In the genomic region with DNA sequence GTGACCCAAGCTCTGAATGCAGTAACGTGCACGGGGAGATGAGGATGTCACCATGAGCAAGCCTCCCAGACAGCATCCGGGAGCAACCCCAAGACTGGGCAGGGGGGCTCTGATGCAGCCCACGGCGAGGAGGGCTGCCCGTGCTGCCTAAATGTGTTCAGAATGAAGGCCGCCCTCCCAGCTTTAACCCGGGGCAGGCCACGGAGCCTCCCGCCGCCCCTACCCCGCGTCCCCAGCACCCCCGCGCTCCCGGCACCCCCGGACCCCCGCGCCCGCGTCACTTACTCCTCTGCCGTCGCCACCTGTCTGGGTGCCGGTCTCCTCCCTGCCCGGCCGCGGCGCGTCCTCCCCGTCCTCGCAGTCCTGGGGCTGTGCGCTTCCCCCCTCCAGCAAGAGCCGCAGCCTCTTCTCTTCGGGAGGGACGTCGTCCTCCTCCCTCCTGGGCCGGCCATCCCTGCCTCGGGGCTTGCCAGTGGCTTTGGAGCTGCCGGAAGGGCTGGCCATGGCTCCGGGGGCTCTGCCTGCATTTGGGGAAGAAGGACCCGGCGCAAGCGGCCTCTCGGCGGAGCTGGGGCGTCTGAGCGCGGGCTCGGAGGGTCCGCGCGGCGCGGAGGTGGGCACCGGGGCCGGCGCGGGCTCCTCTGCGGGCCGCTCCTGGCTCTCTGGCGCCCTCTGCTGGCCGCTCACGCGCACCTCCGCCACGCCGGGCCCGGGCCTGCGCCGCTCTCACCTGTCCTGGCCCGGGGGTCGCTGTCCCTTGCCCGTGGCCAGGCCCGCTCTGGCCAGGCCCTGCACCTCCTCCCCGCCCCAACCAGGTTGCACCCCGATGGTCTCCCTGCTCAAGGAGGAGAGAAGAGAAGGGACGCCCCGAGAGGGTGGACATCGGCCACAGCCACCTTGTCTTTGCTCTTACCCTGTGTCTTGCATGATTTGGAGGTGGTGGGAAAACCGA, we compare ENCODE assay signal across 8 cellular contexts. TPM values are rescaled to one million over a fixed set of nuclear protein-coding genes. Genes with fewer than 3 reads are reported as not detected.
A peak's percentile ranks its signal among the peaks of the same experiment; 100 is the strongest.
DNase-seq lines count a peak whose midpoint lies in the region; FAIRE-seq and TF ChIP-seq lines count a peak whose summit lies in the region.
"Not testable (repeated sequence)": the region's sequence is repeated elsewhere in the genome, so short reads cannot be mapped to it uniquely, and the experiment has no call there.

No MANE protein-coding gene starts in this region.

- H4K8ac ChIP-seq in mesenchymal stem cell (ENCODE audit: low read length), result not testable (repeated sequence)

- not testable (repeated sequence) for TF ChIP-seq POLR2A in GM12892 (IDR thresholded peaks at IDR 0.05; ENCODE audit: low read depth, low read length)

- 5% methylated on average over 34 of the region's 80 CpGs for WGBS in mesenchymal stem cell

- CTCF ChIA-PET in activated naive CD4-positive, alpha-beta T cell treated with anti-CD3 and anti-CD28 coated beads for 36 hours (lab: Charles Lee), result interaction anchor here (1.8 kb wide), 1 partner anchor 85 kb away, joined by 5 read pairs; no protein-coding TSS in a partner anchor

- H4K91ac ChIP-seq in mesenchymal stem cell (ENCODE audit: low read length), result not testable (repeated sequence)

- DNase-seq in GM12892 (ENCODE audit: insufficient read length), result peak; percentile 66
- DNase-seq in NCI-H1105 treated with DMSO at 0.1 percent for 48 hours (lab: John Stamatoyannopoulos, UW), result peak; percentile 39
- peak; percentile 68 for DNase-seq in activated naive CD4-positive, alpha-beta T cell treated with anti-CD3 and anti-CD28 coated beads for 36 hours
- peak; percentile 1 for DNase-seq in fibroblast of mammary gland (ENCODE audit: low read depth)
- peak; percentile 27 for DNase-seq in mesenchymal stem cell
- DNase-seq in stimulated activated CD4-positive, alpha-beta T cell treated with anti-CD3 and anti-CD28 coated beads, Interleukin-2, amount 100 ng/mL, for 24 hours, result peak; percentile 78 to 80

- H3K9me3 Mint-ChIP-seq in T-helper 1 cell treated with Interleukin-12 subunit alpha and Interleukin-12 subunit beta and Interleukin-4 antibody, amounts not matched to agents 30 μg/mL and 1 μg/mL, for 36 hours; activated naive CD4-positive, alpha-beta T cell treated with anti-CD3 and anti-CD28 coated beads for 36 hours: not testable (repeated sequence)

- intact Hi-C loops in activated naive CD4-positive, alpha-beta T cell treated with anti-CD3 and anti-CD28 coated beads for 36 hours (cut with micrococcal nuclease), result loop anchor here (1.0 to 5.0 kb wide), 3 partner anchors 56 to 824 kb away; a partner anchor contains a TSS

- H3K27ac ChIP-seq in ACC112 (ENCODE audit: low read depth, low read length); mesenchymal stem cell (ENCODE audit: low read length, poor library complexity, severe bottlenecking): not testable (repeated sequence)

- H2BK120ac ChIP-seq in mesenchymal stem cell (ENCODE audit: low read depth, low read length), result not testable (repeated sequence)

- H3K79me1 ChIP-seq in mesenchymal stem cell (replicated peaks; ENCODE audit: low read length, poor library complexity, severe bottlenecking), result not testable (repeated sequence)

- not testable (repeated sequence) for H3K18ac ChIP-seq in mesenchymal stem cell (ENCODE audit: low read depth in 1 of 2, low read length in 2 of 2)

- not testable (repeated sequence) for H3K9ac ChIP-seq in mesenchymal stem cell (ENCODE audit: low read length)

- TF ChIP-seq CTCF in fibroblast of mammary gland (conservative IDR thresholded peaks at IDR 0.05; ENCODE audit: control insufficient read depth, insufficient read depth, low read depth, low read length), result not testable (repeated sequence)

- H3K9me3 ChIP-seq in mesenchymal stem cell (ENCODE audit: control insufficient read depth, low read length), result not testable (repeated sequence)

- H3K27ac Mint-ChIP-seq in T-helper 1 cell treated with Interleukin-12 subunit alpha and Interleukin-12 subunit beta and Interleukin-4 antibody, amounts not matched to agents 30 μg/mL and 1 μg/mL, for 36 hours; activated naive CD4-positive, alpha-beta T cell treated with anti-CD3 and anti-CD28 coated beads for 36 hours: not testable (repeated sequence)

- not testable (repeated sequence) for H3K4ac ChIP-seq in mesenchymal stem cell (ENCODE audit: low read depth in 1 of 2, low read length in 2 of 2)

- H3K36me3 ChIP-seq in ACC112 (ENCODE audit: insufficient read depth, low read length); mesenchymal stem cell (ENCODE audit: control insufficient read depth in 1 of 2, insufficient read depth in 2 of 2, low read depth in 1 of 2, low read length in 2 of 2): not testable (repeated sequence)

- not testable (repeated sequence) for FAIRE-seq in GM12892 (lab: Jason Lieb, UNC)

- not testable (repeated sequence) for H3K36me3 Mint-ChIP-seq in T-helper 1 cell treated with Interleukin-12 subunit alpha and Interleukin-12 subunit beta and Interleukin-4 antibody, amounts not matched to agents 30 μg/mL and 1 μg/mL, for 36 hours (ENCODE audit: low read depth); activated naive CD4-positive, alpha-beta T cell treated with anti-CD3 and anti-CD28 coated beads for 36 hours (ENCODE audit: low read depth)

- H2AFZ ChIP-seq in ACC112 (ENCODE audit: low read length, unreplicated experiment); mesenchymal stem cell (ENCODE audit: low read depth, low read length): not testable (repeated sequence)

- not testable (repeated sequence) for H2BK15ac ChIP-seq in mesenchymal stem cell (ENCODE audit: low read depth, poor library complexity, severe bottlenecking)

- not testable (repeated sequence) for H2BK5ac ChIP-seq in mesenchymal stem cell (ENCODE audit: low read depth, low read length, poor library complexity, severe bottlenecking)

- H3K4me3 Mint-ChIP-seq in T-helper 1 cell treated with Interleukin-12 subunit alpha and Interleukin-12 subunit beta and Interleukin-4 antibody, amounts not matched to agents 30 μg/mL and 1 μg/mL, for 36 hours, result peak overlapping the region; percentile 63
- H3K4me3 Mint-ChIP-seq in activated naive CD4-positive, alpha-beta T cell treated with anti-CD3 and anti-CD28 coated beads for 36 hours, result peak overlapping the region; percentile 59

- peaks cover 15% of the 10 kb centered on the region for H3K27me3 Mint-ChIP-seq in T-helper 1 cell treated with Interleukin-12 subunit alpha and Interleukin-12 subunit beta and Interleukin-4 antibody, amounts not matched to agents 30 μg/mL and 1 μg/mL, for 36 hours (ENCODE audit: low read depth)
- H3K27me3 Mint-ChIP-seq in activated naive CD4-positive, alpha-beta T cell treated with anti-CD3 and anti-CD28 coated beads for 36 hours (ENCODE audit: low read depth), result not testable (repeated sequence)

- H2BK12ac ChIP-seq in mesenchymal stem cell (ENCODE audit: low read length in 2 of 2), result not testable (repeated sequence)

- H3K27me3 ChIP-seq in ACC112 (ENCODE audit: insufficient read depth, low read length); mesenchymal stem cell (ENCODE audit: control insufficient read depth in 1 of 2, insufficient read depth in 1 of 2, low read length in 2 of 2): not testable (repeated sequence)

- H3K14ac ChIP-seq in mesenchymal stem cell (ENCODE audit: low read length in 2 of 2), result not testable (repeated sequence)

- not testable (repeated sequence) for H2AK5ac ChIP-seq in mesenchymal stem cell (ENCODE audit: low read length, severe bottlenecking)

- not testable (repeated sequence) for H3K4me1 ChIP-seq in ACC112 (ENCODE audit: control insufficient read depth, insufficient read depth, low read length, unreplicated experiment); mesenchymal stem cell (ENCODE audit: control insufficient read depth, insufficient read depth, low read depth, low read length)

- H3K79me2 ChIP-seq in ACC112 (ENCODE audit: control insufficient read depth, insufficient read depth, low read length, unreplicated experiment), result not testable (repeated sequence)

- H3K23ac ChIP-seq in mesenchymal stem cell (ENCODE audit: low read length in 2 of 2), result not testable (repeated sequence)

- H3K4me3 ChIP-seq in ACC112 (ENCODE audit: low read depth, low read length) (peak overlapping the region; percentile 74), mesenchymal stem cell (ENCODE audit: insufficient read depth in 1 of 2, low read depth in 1 of 2, low read length in 2 of 2) (peak overlapping the region; percentile 42 to 66)
- not testable (repeated sequence) for H3K4me3 ChIP-seq in fibroblast of mammary gland (ENCODE audit: control insufficient read depth, low read depth, low read length)

- peak overlapping the region; percentile 97 for H3K4me2 ChIP-seq in mesenchymal stem cell (ENCODE audit: low read length, poor library complexity, severe bottlenecking)

- not testable (repeated sequence) for H3K4me1 Mint-ChIP-seq in T-helper 1 cell treated with Interleukin-12 subunit alpha and Interleukin-12 subunit beta and Interleukin-4 antibody, amounts not matched to agents 30 μg/mL and 1 μg/mL, for 36 hours (ENCODE audit: low read depth); activated naive CD4-positive, alpha-beta T cell treated with anti-CD3 and anti-CD28 coated beads for 36 hours (ENCODE audit: low read depth)

RNA-seq across cellular contexts. Expression of a gene that starts 55.9 kb away (rescaled TPM):
- polyA plus RNA-seq in GM12892 (2012; ENCODE audit: missing spikeins), result 48.8 TPM
- total RNA-seq in activated naive CD4-positive, alpha-beta T cell treated with anti-CD3 and anti-CD28 coated beads for 36 hours, result 100 to 1,000 TPM; 332 to 337 TPM
- 86.4 TPM for polyA plus RNA-seq in mesenchymal stem cell (2013, experiment 1 of 2)
- 85.8 TPM for polyA plus RNA-seq in mesenchymal stem cell (2013, experiment 2 of 2)

Comparison
In these comparisons a context has a peak if more than half of its experiments do, and no peak if none do; other contexts are left out.
1. DNase-seq: peak in every context shown above with its lines; median percentile 79 in stimulated activated CD4-positive, alpha-beta T cell treated with anti-CD3 and anti-CD28 coated beads, Interleukin-2, amount 100 ng/mL, for 24 hours; 68 in activated naive CD4-positive, alpha-beta T cell treated with anti-CD3 and anti-CD28 coated beads for 36 hours; 66 in GM12892; 39 in NCI-H1105 treated with DMSO at 0.1 percent for 48 hours; 27 in mesenchymal stem cell; 1 in fibroblast of mammary gland.